1 cellular context compared by ENCODE assay signal in the genomic region with DNA sequence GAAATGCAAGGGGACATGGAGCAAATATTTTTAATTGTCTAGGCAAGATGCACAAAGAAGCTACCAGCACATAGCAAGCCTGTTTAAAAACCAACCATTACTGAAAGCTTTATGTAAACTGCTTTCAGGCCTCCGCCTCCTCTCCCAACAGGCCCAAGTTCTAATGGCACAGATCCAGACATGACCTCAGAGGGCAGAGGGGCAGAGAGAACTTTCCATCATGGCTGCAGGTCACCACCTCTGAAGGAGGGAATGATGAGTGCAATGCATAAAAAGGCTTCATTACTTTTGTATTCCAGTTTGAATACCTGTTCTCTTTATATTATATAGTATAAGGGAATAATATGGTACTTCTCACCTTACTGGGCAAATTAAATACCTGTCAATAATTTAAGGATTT.
TF ChIP-seq lines count a peak whose summit lies in the region.

No MANE protein-coding gene starts in this region.

TF ChIP-seq in K562, 482 proteins besides CTCF, POLR2A, EP300 and RAD21:
- TF ChIP-seq, protein P1, sequence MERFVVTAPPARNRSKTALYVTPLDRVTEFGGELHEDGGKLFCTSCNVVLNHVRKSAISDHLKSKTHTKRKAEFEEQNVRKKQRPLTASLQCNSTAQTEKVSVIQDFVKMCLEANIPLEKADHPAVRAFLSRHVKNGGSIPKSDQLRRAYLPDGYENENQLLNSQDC (CRISPR knock-in tag; IDR thresholded peaks at IDR 0.05) = no peak
- no peak for TF ChIP-seq PTRF (tag; IDR thresholded peaks at IDR 0.05)
- TF ChIP-seq POLR2AphosphoS5 (IDR thresholded peaks at IDR 0.05; ENCODE audit: control insufficient read depth, insufficient read depth, low read depth, low read length) = peak; percentile 40; the same call in 1 of the 2 replicates
- TF ChIP-seq HLTF (IDR thresholded peaks at IDR 0.05) = no peak
- TF ChIP-seq HDAC8 (tag; IDR thresholded peaks at IDR 0.05) = no peak
- TF ChIP-seq YY1 (IDR thresholded peaks at IDR 0.05; ENCODE audit: borderline replicate concordance in 1 of 3, control insufficient read depth in 1 of 3, extremely low read depth in 1 of 3, insufficient read depth in 3 of 3, insufficient read length in 1 of 3, insufficient replicate concordance in 2 of 3, low read depth in 1 of 3, low read length in 2 of 3) = no peak
- peak; percentile 76 for TF ChIP-seq NFIC (IDR thresholded peaks at IDR 0.05)
- no peak for TF ChIP-seq NFE2 (IDR thresholded peaks at IDR 0.05; ENCODE audit: low read depth)
- no peak for TF ChIP-seq CREM (IDR thresholded peaks at IDR 0.05; ENCODE audit: low read depth)
- peak; percentile 43; the same call in 1 of the 2 replicates for TF ChIP-seq ATF7 (IDR thresholded peaks at IDR 0.05)
- TF ChIP-seq CXXC5 (CRISPR knock-in tag; IDR thresholded peaks at IDR 0.05) = no peak
- TF ChIP-seq YBX1 (IDR thresholded peaks at IDR 0.05) = no peak
- TF ChIP-seq JUND (IDR thresholded peaks at IDR 0.05; ENCODE audit: borderline replicate concordance, low read depth, low read length) = 0 out of 2 replicates have a peak, but pooled peaks have one; percentile 31
- peak; percentile 38; the same call in 1 of the 3 replicates for TF ChIP-seq JUND (tag; IDR thresholded peaks at IDR 0.05; ENCODE audit: borderline replicate concordance, low read depth, low read length)
- TF ChIP-seq NBN (IDR thresholded peaks at IDR 0.05; ENCODE audit: low read depth) = no peak
TF ChIP-seq in K562: peak in this region for 4.
